8 cellular contexts compared by ENCODE assay signal in genomic region chr4:102390438-102390837, GRCh38. TPM values are rescaled to one million over a fixed set of nuclear protein-coding genes. Genes with fewer than 3 reads are reported as not detected.
DNase-seq lines count a peak whose midpoint lies in the region; ATAC-seq, FAIRE-seq and TF ChIP-seq lines count a peak whose summit lies in the region.

No MANE protein-coding gene starts in this region.

- DNase-seq in M059J (ENCODE audit: low read depth) (peak; percentile 57), germinal center (ENCODE audit: low spot score) (peak; percentile 15), DMS53 treated with DMSO at 0.1 percent for 48 hours (lab: John Stamatoyannopoulos, UW; ENCODE audit: unreplicated experiment) (no peak), D721Med (ENCODE audit: insufficient read length, low spot score) (no peak), WTC11 (ENCODE audit: low spot score) (no peak)
- DNase-seq in stimulated activated CD4-positive, alpha-beta T cell treated with anti-CD3 and anti-CD28 coated beads, Interleukin-12 subunit alpha, Interleukin-12 subunit beta, amount 100 ng/mL, for 4 hours, result no peak

- no peak overlapping the region for H3K27ac Mint-ChIP-seq in WTC11

- CTCF ChIA-PET in WTC11 (lab: Charles Lee), result interaction anchor here (0.5 kb wide), 1 partner anchor 41 kb away, joined by 3 read pairs; no protein-coding TSS in a partner anchor

- no peaks in the 10 kb centered on the region; the same call in 1 of the 2 replicates for H3K27me3 Mint-ChIP-seq in WTC11 (ENCODE audit: low read depth)

- peaks cover 9% of the 10 kb centered on the region for H3K9me3 Mint-ChIP-seq in WTC11

- no peak overlapping the region for H3K4me3 Mint-ChIP-seq in WTC11

- peak; percentile 96 for ATAC-seq in GM18498 (IDR thresholded peaks at IDR 0.05; ENCODE audit: unreplicated experiment)
- peak; percentile 86 for ATAC-seq in GM21825 (IDR thresholded peaks at IDR 0.05; ENCODE audit: unreplicated experiment)
- ATAC-seq in WTC11, result no peak

- POLR2A ChIA-PET in WTC11 (lab: Charles Lee), result interaction anchor here (0.6 kb wide), 1 partner anchor 14 kb away, joined by 4 read pairs; no protein-coding TSS in a partner anchor

- no peak for TF ChIP-seq CTCF in D721Med (IDR thresholded peaks at IDR 0.05; ENCODE audit: insufficient read depth, missing control alignments)
- TF ChIP-seq CTCF in WTC11 (IDR thresholded peaks at IDR 0.05), result no peak

- peaks cover 30% of the 10 kb centered on the region for H3K4me1 Mint-ChIP-seq in WTC11

- H3K36me3 Mint-ChIP-seq in WTC11, result no peaks in the 10 kb centered on the region

- FAIRE-seq in D721Med (lab: Jason Lieb, UNC), result no peak

TF ChIP-seq in WTC11, 78 proteins besides CTCF, POLR2A, EP300 and RAD21:
- TF ChIP-seq HMGXB4 (CRISPR knock-in tag; IDR thresholded peaks at IDR 0.05), result no peak
- TF ChIP-seq ATF3 (CRISPR knock-in tag; conservative IDR thresholded peaks at IDR 0.05), result no peak
TF ChIP-seq in WTC11: peak in this region for 0.

RNA-seq across cellular contexts. Expression of gene SLC39A8, which starts 45.2 kb away (rescaled TPM):
- 16.1 and 18.2 TPM in 2 replicates for total RNA-seq in M059J (2014; rRNA removed; shearing (Covaris generic))
- 35.1 to 40.0 TPM (median 35.9 TPM) in 3 replicates for total RNA-seq in WTC11 (2021)

Comparison
In these comparisons a context has a peak if more than half of its experiments do, and no peak if none do; other contexts are left out.
1. DNase-seq: peak in M059J (single experiment) and germinal center (single experiment); none in DMS53 treated with DMSO at 0.1 percent for 48 hours (single experiment), D721Med (single experiment), stimulated activated CD4-positive, alpha-beta T cell treated with anti-CD3 and anti-CD28 coated beads, Interleukin-12 subunit alpha, Interleukin-12 subunit beta, amount 100 ng/mL, for 4 hours (single experiment) and WTC11 (single experiment).